In the genomic region with DNA sequence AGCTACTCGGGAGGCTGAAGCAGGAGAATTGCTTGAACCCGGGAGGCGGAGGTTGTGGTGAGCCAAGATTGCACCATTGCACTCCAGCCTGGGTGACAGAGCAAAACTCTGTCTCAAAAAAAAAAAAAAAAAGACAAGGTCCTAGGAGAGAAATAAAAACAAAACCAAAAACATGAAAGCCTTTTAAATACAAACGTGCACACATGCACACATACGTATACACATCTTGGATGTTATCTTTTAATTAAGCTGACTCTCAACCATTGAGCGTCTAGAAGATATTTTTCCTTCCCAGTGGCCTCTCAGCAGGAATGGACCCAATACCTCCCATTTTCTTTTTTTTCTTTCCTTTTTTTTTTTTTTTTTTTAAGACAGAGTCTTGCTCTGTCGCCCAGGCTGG, we compare ENCODE assay signal across 10 cellular contexts. TPM values are rescaled to one million over a fixed set of nuclear protein-coding genes. Genes with fewer than 3 reads are reported as not detected.
"Had no signal": no experiment of that assay in that cellular context is flagged by ENCODE, and none has a peak within 500 bp of the region (broad histone marks: within the 10 kb centered on the region; RNA-seq: fewer than 3 reads in every experiment).

No MANE protein-coding gene starts in this region.

RNA-seq across cellular contexts. Expression of gene SOAT2, which starts 9.1 kb away (rescaled TPM):
- total RNA-seq: dermis microvascular lymphatic vessel endothelial cell, esophagus mucosa, esophagus squamous epithelium, gastrocnemius medialis, glomerular endothelial cell, heart right ventricle, left colon, left ventricle myocardium inferior had no signal
- polyA plus RNA-seq: immature natural killer cell had no signal

RNA-seq across cellular contexts. Expression of gene IGFBP6, which starts 15.0 kb away (rescaled TPM):
- total RNA-seq: mononuclear cell had no signal
